25 cellular contexts compared by ENCODE assay signal in genomic region chr15:49900836-49901235, GRCh38.
DNase-seq lines count a peak whose midpoint lies in the region; ATAC-seq, FAIRE-seq and TF ChIP-seq lines count a peak whose summit lies in the region.
"Had no signal": no experiment of that assay in that cellular context is flagged by ENCODE, and none has a peak within 500 bp of the region (broad histone marks: within the 10 kb centered on the region; RNA-seq: fewer than 3 reads in every experiment).

No MANE protein-coding gene starts in this region.

- H3K27me3 ChIP-seq in ascending aorta = no peaks in the 10 kb centered on the region
- no peaks in the 10 kb centered on the region for H3K27me3 ChIP-seq in smooth muscle cell (ENCODE audit: low read depth)
- H3K27me3 ChIP-seq: pancreas had no signal

- TF ChIP-seq CTCF in A549 (IDR thresholded peaks at IDR 0.05) = no peak
- no peak for TF ChIP-seq CTCF in ascending aorta (IDR thresholded peaks at IDR 0.05)
- TF ChIP-seq CTCF in smooth muscle cell (IDR thresholded peaks at IDR 0.05; ENCODE audit: borderline replicate concordance, insufficient read depth, poor library complexity, severe bottlenecking) = no peak
- no peak for TF ChIP-seq CTCF in GM13976 (IDR thresholded peaks at IDR 0.05; ENCODE audit: borderline replicate concordance, control extremely low read depth, extremely low read depth, insufficient read depth, missing control alignments)

- POLR2A ChIA-PET in A549 (lab: Yijun Ruan, JAX) = no interaction called here

- in situ Hi-C loops in GM13976 (cut with MboI; ENCODE audit: low sequenced_read_pairs, unreplicated experiment) = no loop called here

- DNase-seq in A549 (ENCODE audit: low read depth in 1 of 2, low spot score in 1 of 2) = no peak
- DNase-seq in ascending aorta (ENCODE audit: low spot score in 2 of 2) = no peak
- peak; percentile 21 for DNase-seq in medulla oblongata (ENCODE audit: extremely low spot score)
- DNase-seq in smooth muscle cell (lab: John Stamatoyannopoulos, UW; ENCODE audit: unreplicated experiment) = no peak
- DNase-seq in NCI-H1436 treated with DMSO at 0.1 percent for 48 hours (lab: John Stamatoyannopoulos, UW) = no peak
- DNase-seq in AML-193 (lab: John Stamatoyannopoulos, UW) = no peak
- DNase-seq in GM13976 (ENCODE audit: low spot score) = no peak
- DNase-seq: activated CD8-positive, alpha-beta T cell treated with anti-CD3 and anti-CD28 coated beads, Interleukin-2, amount 10 ng/mL, durations not matched to agents 7 days and 5 days; activated naive CD4-positive, alpha-beta T cell treated with anti-CD3 and anti-CD28 coated beads for 36 hours; activated T-cell treated with anti-CD3 and anti-CD28 coated beads, Interleukin-2, amount 50 U/mL, for 1 hour; CD4-positive, alpha-beta T cell; GDM1; HFFc6; hippocampal formation; lower lobe of right lung; MM.1S; naive thymus-derived CD4-positive, alpha-beta T cell; NCI-H146; pancreas; stimulated activated naive CD4-positive, alpha-beta T cell; SW 1271 had no signal

- H3F3A ChIP-seq in smooth muscle cell (ENCODE audit: low read depth) = peaks cover 30% of the 10 kb centered on the region

- intact Hi-C loops in ascending aorta (cut with DNase I) = loop anchor here (5.0 kb wide), 2 partner anchors 44 to 91 kb away; no protein-coding TSS in a partner anchor

- peak overlapping the region; percentile 73 to 84 for H3K27ac ChIP-seq in A549
- peak overlapping the region; percentile 83 to 84 for H3K27ac ChIP-seq in ascending aorta
- H3K27ac ChIP-seq in smooth muscle cell (ENCODE audit: low read depth) = peak overlapping the region; percentile 67
- H3K27ac ChIP-seq: lower lobe of right lung had no signal

- TF ChIP-seq EP300 in A549 (IDR thresholded peaks at IDR 0.05) = no peak

- no peaks in the 10 kb centered on the region for H4K20me1 ChIP-seq in smooth muscle cell (ENCODE audit: low read depth)

- peak; percentile 13 for FAIRE-seq in A549 (lab: Jason Lieb, UNC)
- FAIRE-seq: colon, islet of Langerhans, pancreas had no signal

- no peak overlapping the region for H3K9ac ChIP-seq in smooth muscle cell (ENCODE audit: low read depth)

- H2AFZ ChIP-seq in smooth muscle cell (ENCODE audit: low read depth) = no peak overlapping the region

- H3K4me3 ChIP-seq in A549 (no peak overlapping the region), ascending aorta (no peak overlapping the region), smooth muscle cell (no peak overlapping the region)
- H3K4me3 ChIP-seq: lower lobe of right lung, pancreas had no signal

- TF ChIP-seq RAD21 in A549 (conservative IDR thresholded peaks at IDR 0.05 in 1 of 2, IDR thresholded peaks at IDR 0.05 in 1 of 2) = no peak

- H3K79me2 ChIP-seq in smooth muscle cell (ENCODE audit: low read depth) = no peaks in the 10 kb centered on the region

- H3K4me2 ChIP-seq in A549 (no peak overlapping the region), smooth muscle cell (peak overlapping the region; percentile 49)

- H3K9me3 ChIP-seq in A549 = no peaks in the 10 kb centered on the region
- no peaks in the 10 kb centered on the region for H3K9me3 ChIP-seq in ascending aorta
- no peaks in the 10 kb centered on the region for H3K9me3 ChIP-seq in smooth muscle cell (replicated peaks; ENCODE audit: low read depth)
- H3K9me3 ChIP-seq: lower lobe of right lung, pancreas had no signal

- CTCF ChIA-PET in A549 (lab: Yijun Ruan, JAX) = interaction anchor here (1.3 to 5.7 kb wide), 8 partner anchors 9 to 162 kb away, joined by 3 to 33 read pairs (median 6); no protein-coding TSS in a partner anchor

- no peak for ATAC-seq in A549
- no peak for ATAC-seq in HG02759 (IDR thresholded peaks at IDR 0.05; ENCODE audit: unreplicated experiment)
- ATAC-seq: activated CD4-positive, CD25-positive, alpha-beta regulatory T cell treated with anti-CD3 and anti-CD28 coated beads, Interleukin-2, amount 50 U/mL, for 24 hours; activated CD8-positive, alpha-beta T cell treated with anti-CD3 and anti-CD28 coated beads, Interleukin-2, amount 10 ng/mL, durations not matched to agents 7 days and 5 days; lower lobe of right lung; naive thymus-derived CD4-positive, alpha-beta T cell; pancreas had no signal

- no peak for TF ChIP-seq POLR2A in A549 (IDR thresholded peaks at IDR 0.05; ENCODE audit: low read length)

- 95% methylated on average over 1 of the region's 1 CpG for WGBS in A549 (ENCODE audit: missing lambda C conversion rate)
- 88% methylated on average over 1 of the region's 1 CpG for WGBS in smooth muscle cell (ENCODE audit: low lambda C conversion rate)

- H3K4me1 ChIP-seq in A549 (peaks cover 60% of the 10 kb centered on the region), ascending aorta (peaks cover 5 to 12% of the 10 kb centered on the region in 2 donors), smooth muscle cell (ENCODE audit: low read depth) (peaks cover 45% of the 10 kb centered on the region)
- H3K4me1 ChIP-seq: lower lobe of right lung, pancreas had no signal

- H3K36me3 ChIP-seq in ascending aorta (no peaks in the 10 kb centered on the region), smooth muscle cell (ENCODE audit: low read depth) (no peaks in the 10 kb centered on the region)
- H3K36me3 ChIP-seq: lower lobe of right lung, pancreas had no signal

TF ChIP-seq in A549, 52 proteins besides CTCF, POLR2A, EP300 and RAD21:
- no peak for TF ChIP-seq RARB (CRISPR knock-in tag; IDR thresholded peaks at IDR 0.05)
- TF ChIP-seq, protein P1, sequence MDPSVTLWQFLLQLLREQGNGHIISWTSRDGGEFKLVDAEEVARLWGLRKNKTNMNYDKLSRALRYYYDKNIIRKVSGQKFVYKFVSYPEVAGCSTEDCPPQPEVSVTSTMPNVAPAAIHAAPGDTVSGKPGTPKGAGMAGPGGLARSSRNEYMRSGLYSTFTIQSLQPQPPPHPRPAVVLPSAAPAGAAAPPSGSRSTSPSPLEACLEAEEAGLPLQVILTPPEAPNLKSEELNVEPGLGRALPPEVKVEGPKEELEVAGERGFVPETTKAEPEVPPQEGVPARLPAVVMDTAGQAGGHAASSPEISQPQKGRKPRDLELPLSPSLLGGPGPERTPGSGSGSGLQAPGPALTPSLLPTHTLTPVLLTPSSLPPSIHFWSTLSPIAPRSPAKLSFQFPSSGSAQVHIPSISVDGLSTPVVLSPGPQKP (IDR thresholded peaks at IDR 0.05; ENCODE audit: low read depth, low read length) = no peak
- TF ChIP-seq POLR2AphosphoS2 (conservative IDR thresholded peaks at IDR 0.05; ENCODE audit: low read length) = no peak
- TF ChIP-seq, protein P2, sequence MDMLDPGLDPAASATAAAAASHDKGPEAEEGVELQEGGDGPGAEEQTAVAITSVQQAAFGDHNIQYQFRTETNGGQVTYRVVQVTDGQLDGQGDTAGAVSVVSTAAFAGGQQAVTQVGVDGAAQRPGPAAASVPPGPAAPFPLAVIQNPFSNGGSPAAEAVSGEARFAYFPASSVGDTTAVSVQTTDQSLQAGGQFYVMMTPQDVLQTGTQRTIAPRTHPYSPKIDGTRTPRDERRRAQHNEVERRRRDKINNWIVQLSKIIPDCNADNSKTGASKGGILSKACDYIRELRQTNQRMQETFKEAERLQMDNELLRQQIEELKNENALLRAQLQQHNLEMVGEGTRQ (IDR thresholded peaks at IDR 0.05) = no peak
- TF ChIP-seq EHF (CRISPR knock-in tag; IDR thresholded peaks at IDR 0.05) = no peak
- no peak for TF ChIP-seq PBX3 (IDR thresholded peaks at IDR 0.05)
